ENCODE assay signal across 18 cellular contexts in the genomic region with DNA sequence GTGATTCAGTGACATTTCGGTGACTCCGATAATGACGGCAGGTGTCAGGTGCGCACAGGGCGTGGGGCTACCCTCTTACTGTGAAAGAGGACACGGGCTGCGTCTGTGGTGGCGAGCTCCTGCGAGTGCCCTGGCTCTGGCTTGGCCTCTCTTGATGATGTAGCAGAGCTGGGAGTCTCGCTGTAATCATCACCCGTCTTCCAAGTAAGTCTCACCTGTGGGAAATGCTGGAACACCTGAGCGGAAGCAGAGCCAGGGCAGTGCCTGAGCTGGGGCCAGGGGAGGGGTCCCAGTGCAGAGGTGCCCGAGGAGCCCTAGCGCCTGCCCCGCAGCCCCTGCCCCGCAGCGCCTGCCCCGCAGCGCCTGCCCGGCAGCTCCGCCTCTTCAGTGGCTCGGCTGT. TPM values are rescaled to one million over a fixed set of nuclear protein-coding genes. Genes with fewer than 3 reads are reported as not detected.
A peak's percentile ranks its signal among the peaks of the same experiment; 100 is the strongest.
DNase-seq lines count a peak whose midpoint lies in the region; ATAC-seq, FAIRE-seq and TF ChIP-seq lines count a peak whose summit lies in the region.
"Had no signal": no experiment of that assay in that cellular context is flagged by ENCODE, and none has a peak within 500 bp of the region (broad histone marks: within the 10 kb centered on the region; RNA-seq: fewer than 3 reads in every experiment).

No MANE protein-coding gene starts in this region.

- peak; percentile 51 for FAIRE-seq in HTR-8/SVneo (lab: Jason Lieb, UNC)
- FAIRE-seq: H54 had no signal

- H3K36me3 ChIP-seq in iPS-15b (ENCODE audit: control insufficient read depth, insufficient read depth, low read length), result peaks cover 3% of the 10 kb centered on the region

- H3K27me3 Mint-ChIP-seq in stimulated activated naive B cell treated with anti-CD40 and anti-IgM and Interleukin-4, amounts not matched to agents 10 μg/mL and 1 μg/mL and 100 μg/mL, for 72 hours, result no peaks in the 10 kb centered on the region
- H3K27me3 Mint-ChIP-seq: CD8-positive, alpha-beta memory T cell had no signal

- H3K27me3 ChIP-seq in iPS-15b (ENCODE audit: control insufficient read depth, insufficient read depth, low read length) (no peaks in the 10 kb centered on the region), foreskin keratinocyte (no peaks in the 10 kb centered on the region)
- H3K27me3 ChIP-seq: SJSA1 had no signal

- H3K4me1 Mint-ChIP-seq in stimulated activated naive B cell treated with anti-CD40 and anti-IgM and Interleukin-4, amounts not matched to agents 10 μg/mL and 1 μg/mL and 100 μg/mL, for 72 hours, result peaks cover 22 to 58% of the 10 kb centered on the region in 2 donors

- peak overlapping the region; percentile 37 for H3K9ac ChIP-seq in iPS-15b (ENCODE audit: low read depth, low read length)
- H3K9ac ChIP-seq: BLaER1 had no signal

- ATAC-seq in stimulated activated naive B cell treated with anti-CD40 and anti-IgM and Interleukin-4, amounts not matched to agents 10 μg/mL and 1 μg/mL and 100 μg/mL, for 72 hours (replicated peaks), result no peak
- no peak for ATAC-seq in foreskin keratinocyte

- TF ChIP-seq CTCF in VCaP (conservative IDR thresholded peaks at IDR 0.05), result no peak
- no peak for TF ChIP-seq CTCF in foreskin keratinocyte (conservative IDR thresholded peaks at IDR 0.05)

- H3K27ac Mint-ChIP-seq in stimulated activated naive B cell treated with anti-CD40 and anti-IgM and Interleukin-4, amounts not matched to agents 10 μg/mL and 1 μg/mL and 100 μg/mL, for 72 hours, result peak overlapping the region; percentile 20

- peak overlapping the region; percentile 91 for H3K27ac ChIP-seq in VCaP
- H3K27ac ChIP-seq in foreskin keratinocyte, result no peak overlapping the region
- H3K27ac ChIP-seq: BLaER1, SJSA1 had no signal

- H3K36me3 Mint-ChIP-seq in stimulated activated naive B cell treated with anti-CD40 and anti-IgM and Interleukin-4, amounts not matched to agents 10 μg/mL and 1 μg/mL and 100 μg/mL, for 72 hours, result peaks cover 8 to 10% of the 10 kb centered on the region in 2 donors

- no peaks in the 10 kb centered on the region for H3K9me3 ChIP-seq in iPS-15b (ENCODE audit: control insufficient read depth, insufficient read depth, low read length)
- H3K9me3 ChIP-seq: BLaER1, SJSA1 had no signal

- H3K4me3 ChIP-seq in iPS-15b (ENCODE audit: low read depth, low read length), result no peak overlapping the region
- H3K4me3 ChIP-seq: BLaER1, SJSA1 had no signal

- H3K4me3 Mint-ChIP-seq in stimulated activated naive B cell treated with anti-CD40 and anti-IgM and Interleukin-4, amounts not matched to agents 10 μg/mL and 1 μg/mL and 100 μg/mL, for 72 hours, result no peak overlapping the region

- no peak for DNase-seq in HTR-8/SVneo (ENCODE audit: insufficient read length, low spot score)
- no peak for DNase-seq in stimulated activated naive B cell treated with anti-CD40 and anti-IgM and Interleukin-4, amounts not matched to agents 10 μg/mL and 1 μg/mL and 100 μg/mL, for 72 hours
- no peak for DNase-seq in AML-193 (lab: John Stamatoyannopoulos, UW)
- DNase-seq in superior temporal gyrus (ENCODE audit: extremely low spot score), result no peak
- no peak for DNase-seq in foreskin keratinocyte
- DNase-seq: CD8-positive, alpha-beta memory T cell; DND-41; GDM1; NCI-H1436 treated with DMSO at 0.1 percent for 48 hours; NCI-H2081 treated with DMSO at 0.1 percent for 48 hours; NCI-H526; RPMI8226 had no signal

- H3K9me3 Mint-ChIP-seq in stimulated activated naive B cell treated with anti-CD40 and anti-IgM and Interleukin-4, amounts not matched to agents 10 μg/mL and 1 μg/mL and 100 μg/mL, for 72 hours, result no peaks in the 10 kb centered on the region
- H3K9me3 Mint-ChIP-seq: CD8-positive, alpha-beta memory T cell had no signal

- peaks cover 4% of the 10 kb centered on the region for H3K4me1 ChIP-seq in iPS-15b (ENCODE audit: control insufficient read depth, insufficient read depth, low read length)
- no peaks in the 10 kb centered on the region for H3K4me1 ChIP-seq in foreskin keratinocyte

RNA-seq across cellular contexts. Expression of gene OSBPL2, which starts 4.8 kb away (rescaled TPM):
- total RNA-seq in foreskin keratinocyte, result 21.8 and 26.2 TPM in 2 replicates
- polyA plus RNA-seq in foreskin keratinocyte, result 13.0 and 13.2 TPM in 2 replicates

RNA-seq across cellular contexts. Expression of gene HRH3, which starts 23.0 kb away (rescaled TPM):
- not detected in 2 replicates for total RNA-seq in foreskin keratinocyte
- polyA plus RNA-seq in foreskin keratinocyte, result not detected in 2 replicates
- total RNA-seq: CD8-positive, alpha-beta memory T cell; OCI-LY7; SJSA1 had no signal
- polyA plus RNA-seq: CD8-positive, alpha-beta memory T cell had no signal

RNA-seq across cellular contexts. Expression of gene ADRM1, which starts 59.7 kb away (rescaled TPM):
- 176 and 180 TPM in 2 replicates for total RNA-seq in foreskin keratinocyte
- 223 and 226 TPM in 2 replicates for polyA plus RNA-seq in foreskin keratinocyte
